Comparison of ENCODE assay signal across 1 cellular context in genomic region chr20:38985603-38986170, GRCh38.
TF ChIP-seq lines count a peak whose summit lies in the region.

No MANE protein-coding gene starts in this region.

TF ChIP-seq in HepG2, 621 proteins besides CTCF, POLR2A, EP300 and RAD21 (continued from another document and continues in another):
- TF ChIP-seq HNF1A (IDR thresholded peaks at IDR 0.05; ENCODE audit: low read depth) (peak; percentile 57; the same call in 1 of the 2 replicates), HNF1A (CRISPR knock-in tag; IDR thresholded peaks at IDR 0.05; ENCODE audit: borderline replicate concordance) (no peak), ARID3A (IDR thresholded peaks at IDR 0.05; ENCODE audit: low read depth, low read length) (no peak), ZNF446 (CRISPR knock-in tag; IDR thresholded peaks at IDR 0.05) (no peak), ZGPAT (CRISPR knock-in tag; IDR thresholded peaks at IDR 0.05) (peak; percentile 67; the same call in 1 of the 2 replicates), ATRX (CRISPR knock-in tag; IDR thresholded peaks at IDR 0.05; ENCODE audit: borderline replicate concordance) (no peak), ZNF614 (CRISPR knock-in tag; IDR thresholded peaks at IDR 0.05; ENCODE audit: borderline replicate concordance) (peak; percentile 97; the same call in 1 of the 2 replicates), ZNF503 (CRISPR knock-in tag; IDR thresholded peaks at IDR 0.05) (peak; percentile 32; the same call in 1 of the 2 replicates), ZNF780A (CRISPR knock-in tag; IDR thresholded peaks at IDR 0.05) (no peak), HIVEP1 (CRISPR knock-in tag; IDR thresholded peaks at IDR 0.05) (no peak), CEBPB (IDR thresholded peaks at IDR 0.05; ENCODE audit: borderline replicate concordance, low read depth, low read length) (peak; percentile 42; the same call in 1 of the 2 replicates), HOMEZ (CRISPR knock-in tag; IDR thresholded peaks at IDR 0.05; ENCODE audit: low read depth) (peak; percentile 83), ZNF572 (CRISPR knock-in tag; IDR thresholded peaks at IDR 0.05) (no peak), FOXP1 (IDR thresholded peaks at IDR 0.05) (no peak), FOXP1 (CRISPR knock-in tag; IDR thresholded peaks at IDR 0.05) (peak; percentile 72; the same call in 1 of the 2 replicates), CCDC6 (CRISPR knock-in tag; IDR thresholded peaks at IDR 0.05) (no peak), ZNF510 (CRISPR knock-in tag; IDR thresholded peaks at IDR 0.05; ENCODE audit: low read depth) (no peak), MIXL1 (CRISPR knock-in tag; IDR thresholded peaks at IDR 0.05) (0 out of 2 replicates have a peak, but pooled peaks have one; percentile 29), ZNF646 (CRISPR knock-in tag; IDR thresholded peaks at IDR 0.05) (peak; percentile 67; the same call in 1 of the 2 replicates), ZNF788 (CRISPR knock-in tag; IDR thresholded peaks at IDR 0.05; ENCODE audit: borderline replicate concordance) (no peak), CC2D1A (CRISPR knock-in tag; IDR thresholded peaks at IDR 0.05) (no peak), CHD2 (IDR thresholded peaks at IDR 0.05; ENCODE audit: low read depth, low read length) (no peak), MBD4 (IDR thresholded peaks at IDR 0.05; ENCODE audit: borderline replicate concordance, low read length) (peak; percentile 29; the same call in 1 of the 2 replicates), NR2F6 (IDR thresholded peaks at IDR 0.05) (no peak), NR2F6 (CRISPR knock-in tag; IDR thresholded peaks at IDR 0.05) (0 out of 2 replicates have a peak, but pooled peaks have one; percentile 35), XRCC5 (optimal IDR thresholded peaks at IDR 0.05; ENCODE audit: low read length) (no peak), ZSCAN29 (CRISPR knock-in tag; conservative IDR thresholded peaks at IDR 0.05) (no peak), ZNF773 (CRISPR knock-in tag; IDR thresholded peaks at IDR 0.05; ENCODE audit: borderline replicate concordance) (no peak), HDAC2 (CRISPR knock-in tag; IDR thresholded peaks at IDR 0.05) (0 out of 2 replicates have a peak, but pooled peaks have one; percentile 24)
